Comparison of ENCODE assay signal across 9 cellular contexts in the genomic region with DNA sequence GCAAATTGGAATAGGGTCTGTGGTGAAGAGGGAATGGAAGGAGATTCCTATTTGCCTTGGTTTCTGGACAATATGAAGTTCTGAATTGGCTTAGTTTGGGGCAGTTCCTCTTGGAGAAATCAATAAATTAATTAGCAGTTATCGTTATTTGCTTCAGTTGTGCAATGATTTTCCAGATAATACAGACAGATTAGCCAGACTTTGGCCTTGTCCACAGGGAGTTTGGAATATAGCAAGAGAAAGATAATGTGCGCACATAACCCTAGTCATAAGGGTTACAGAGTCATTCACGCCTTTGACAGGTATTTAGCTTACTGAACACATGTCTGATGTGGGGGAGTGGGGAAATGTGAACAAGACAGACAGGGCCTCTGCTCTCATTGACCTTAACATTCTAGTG. TPM values are rescaled to one million over a fixed set of nuclear protein-coding genes. Genes with fewer than 3 reads are reported as not detected.
DNase-seq lines count a peak whose midpoint lies in the region; ATAC-seq, FAIRE-seq and TF ChIP-seq lines count a peak whose summit lies in the region.
"Had no signal": no experiment of that assay in that cellular context is flagged by ENCODE, and none has a peak within 500 bp of the region (broad histone marks: within the 10 kb centered on the region; RNA-seq: fewer than 3 reads in every experiment).

No MANE protein-coding gene starts in this region.

- ATAC-seq in activated T-helper 17 cell treated with anti-CD3 and anti-CD28 coated beads, Interleukin-2, amount 50 U/mL, for 72 hours (replicated peaks) = no peak

- peaks cover 26% of the 10 kb centered on the region for H3K4me1 Mint-ChIP-seq in T-helper 1 cell treated with Interleukin-12 subunit alpha and Interleukin-12 subunit beta and Interleukin-4 antibody, amounts not matched to agents 30 μg/mL and 1 μg/mL, for 36 hours (ENCODE audit: low read depth)
- H3K4me1 Mint-ChIP-seq in activated T-helper 17 cell treated with anti-CD3 and anti-CD28 coated beads, Interleukin-2, amount 50 U/mL, for 72 hours = peaks cover 25% of the 10 kb centered on the region

- H3K9me3 ChIP-seq in keratinocyte (ENCODE audit: control insufficient read depth, low read depth, low read length) = no peaks in the 10 kb centered on the region
- no peaks in the 10 kb centered on the region for H3K9me3 ChIP-seq in stomach smooth muscle (ENCODE audit: control insufficient read depth in 2 of 2, low read length in 2 of 2)

- TF ChIP-seq CTCF in keratinocyte (optimal IDR thresholded peaks at IDR 0.05 in 1 of 3, IDR thresholded peaks at IDR 0.05 in 1 of 3, conservative IDR thresholded peaks at IDR 0.05 in 1 of 3; ENCODE audit: extremely low read depth in 1 of 3, insufficient read depth in 2 of 3, low read length in 3 of 3) = no peak

- H3K9me3 Mint-ChIP-seq in T-helper 1 cell treated with Interleukin-12 subunit alpha and Interleukin-12 subunit beta and Interleukin-4 antibody, amounts not matched to agents 30 μg/mL and 1 μg/mL, for 36 hours = no peaks in the 10 kb centered on the region
- H3K9me3 Mint-ChIP-seq in activated T-helper 17 cell treated with anti-CD3 and anti-CD28 coated beads, Interleukin-2, amount 50 U/mL, for 72 hours = no peaks in the 10 kb centered on the region

- H3K9me1 ChIP-seq in keratinocyte (ENCODE audit: control insufficient read depth, extremely low read depth, insufficient read depth, low read length) = peaks cover 4% of the 10 kb centered on the region

- no peaks in the 10 kb centered on the region for H3K27me3 ChIP-seq in keratinocyte (ENCODE audit: control insufficient read depth, extremely low read depth, insufficient read depth, low read length)
- H3K27me3 ChIP-seq in stomach smooth muscle (ENCODE audit: control insufficient read depth in 1 of 2, insufficient read depth in 2 of 2, low read length in 2 of 2) = no peaks in the 10 kb centered on the region

- H3K36me3 ChIP-seq in keratinocyte (ENCODE audit: control insufficient read depth in 2 of 2, extremely low read depth in 1 of 2, insufficient read depth in 2 of 2, low read length in 2 of 2) = peaks cover 0 to 5% of the 10 kb centered on the region in 2 experiments
- H3K36me3 ChIP-seq in stomach smooth muscle (ENCODE audit: control insufficient read depth in 2 of 2, insufficient read depth in 2 of 2, low read length in 2 of 2) = no peaks in the 10 kb centered on the region

- peak overlapping the region; percentile 88 for H3K4me2 ChIP-seq in keratinocyte (ENCODE audit: control insufficient read depth, extremely low read depth, insufficient read depth, low read depth, low read length)

- DNase-seq in T-helper 1 cell (no peak), keratinocyte (ENCODE audit: low read depth, low spot score) (no peak), NCI-H446 (lab: John Stamatoyannopoulos, UW) (no peak), NCI-H1105 treated with DMSO at 0.1 percent for 48 hours (lab: John Stamatoyannopoulos, UW) (no peak), superior temporal gyrus (ENCODE audit: extremely low spot score) (no peak)
- DNase-seq: activated CD8-positive, alpha-beta memory T cell treated with anti-CD3 and anti-CD28 coated beads for 24 hours had no signal

- peaks cover 44% of the 10 kb centered on the region for H3K79me2 ChIP-seq in keratinocyte (ENCODE audit: control insufficient read depth, insufficient read depth, low read length)

- peak overlapping the region; percentile 84 for H3K9ac ChIP-seq in keratinocyte (ENCODE audit: control insufficient read depth, extremely low read depth, insufficient read depth, low read length)
- peak overlapping the region; percentile 87 to 90 for H3K9ac ChIP-seq in stomach smooth muscle (ENCODE audit: low read length in 2 of 2)

- no peak for FAIRE-seq in keratinocyte (lab: Jason Lieb, UNC)

- H3K4me3 Mint-ChIP-seq in T-helper 1 cell treated with Interleukin-12 subunit alpha and Interleukin-12 subunit beta and Interleukin-4 antibody, amounts not matched to agents 30 μg/mL and 1 μg/mL, for 36 hours = peak overlapping the region; percentile 92
- peak overlapping the region; percentile 92 for H3K4me3 Mint-ChIP-seq in activated T-helper 17 cell treated with anti-CD3 and anti-CD28 coated beads, Interleukin-2, amount 50 U/mL, for 72 hours

- H3K27me3 Mint-ChIP-seq in T-helper 1 cell treated with Interleukin-12 subunit alpha and Interleukin-12 subunit beta and Interleukin-4 antibody, amounts not matched to agents 30 μg/mL and 1 μg/mL, for 36 hours (ENCODE audit: low read depth) = peaks cover 5% of the 10 kb centered on the region
- no peaks in the 10 kb centered on the region for H3K27me3 Mint-ChIP-seq in activated T-helper 17 cell treated with anti-CD3 and anti-CD28 coated beads, Interleukin-2, amount 50 U/mL, for 72 hours

- peak overlapping the region; percentile 18 for H3K27ac Mint-ChIP-seq in T-helper 1 cell treated with Interleukin-12 subunit alpha and Interleukin-12 subunit beta and Interleukin-4 antibody, amounts not matched to agents 30 μg/mL and 1 μg/mL, for 36 hours
- H3K27ac Mint-ChIP-seq in activated T-helper 17 cell treated with anti-CD3 and anti-CD28 coated beads, Interleukin-2, amount 50 U/mL, for 72 hours = peak overlapping the region; percentile 91

- no peaks in the 10 kb centered on the region for H4K20me1 ChIP-seq in keratinocyte (ENCODE audit: control insufficient read depth, extremely low read depth, insufficient read depth, low read length)

- H3K4me1 ChIP-seq in keratinocyte (ENCODE audit: control insufficient read depth, extremely low read depth, insufficient read depth, low read length) (peaks cover 11% of the 10 kb centered on the region), stomach smooth muscle (ENCODE audit: control insufficient read depth, insufficient read depth, low read length) (peaks cover 30% of the 10 kb centered on the region)

- peaks cover 2% of the 10 kb centered on the region for H3K36me3 Mint-ChIP-seq in T-helper 1 cell treated with Interleukin-12 subunit alpha and Interleukin-12 subunit beta and Interleukin-4 antibody, amounts not matched to agents 30 μg/mL and 1 μg/mL, for 36 hours (ENCODE audit: low read depth)
- H3K36me3 Mint-ChIP-seq in activated T-helper 17 cell treated with anti-CD3 and anti-CD28 coated beads, Interleukin-2, amount 50 U/mL, for 72 hours (ENCODE audit: low read depth) = no peaks in the 10 kb centered on the region

- H3K4me3 ChIP-seq in keratinocyte (ENCODE audit: control insufficient read depth in 2 of 3, extremely low read depth in 1 of 3, insufficient read depth in 2 of 3, low read depth in 1 of 3, low read length in 3 of 3) = peak overlapping the region; percentile 72 to 88 (median 72)
- peak overlapping the region; percentile 79 to 92 for H3K4me3 ChIP-seq in stomach smooth muscle (ENCODE audit: low read length in 2 of 2)

- H2AFZ ChIP-seq in keratinocyte (ENCODE audit: control insufficient read depth, low read length) = no peak overlapping the region

- dilution Hi-C loops in keratinocyte (cut with MboI; ENCODE audit: extremely low pct_ligation_motif_present, low sequenced_read_pairs) = no loop called here

- peak overlapping the region; percentile 34 for H3K27ac ChIP-seq in keratinocyte (ENCODE audit: control insufficient read depth, insufficient read depth, low read length)
- no peak overlapping the region for H3K27ac ChIP-seq in stomach smooth muscle (ENCODE audit: low read length)

RNA-seq across cellular contexts. Expression of gene ATRN, which starts 1.3 kb away (rescaled TPM):
- 10 to 100 TPM in 1 of 2 donors, 1 to 10 TPM in 1; 8.5 to 10.8 TPM for total RNA-seq in activated T-helper 17 cell treated with anti-CD3 and anti-CD28 coated beads, Interleukin-2, amount 50 U/mL, for 72 hours
- 46.9 to 61.1 TPM (median 49.9 TPM) in 3 replicates for polyA plus RNA-seq in keratinocyte
- polyA plus RNA-seq in keratinocyte (2011; ENCODE audit: low read depth) = 10.8 TPM
- 13.6 and 20.8 TPM in 2 replicates for polyA plus RNA-seq in keratinocyte (2011; cell fraction: cytosol; rRNA removed)
- polyA plus RNA-seq in keratinocyte (2011; cell fraction: nucleus; rRNA removed) = 83.1 and 92.8 TPM in 2 replicates
- 19.9 and 32.1 TPM in 2 replicates for polyA plus RNA-seq in keratinocyte (2012; ENCODE audit: low replicate concordance)
- 64.3 to 134 TPM (median 123 TPM) in 3 replicates for polyA minus RNA-seq in keratinocyte
- polyA minus RNA-seq in keratinocyte (2011; cell fraction: cytosol; rRNA and poly(A)+ RNA removed) = 34.5 TPM
- polyA minus RNA-seq in keratinocyte (2011; cell fraction: nucleus; rRNA and poly(A)+ RNA removed) = 131 and 243 TPM in 2 replicates
